ENCODE assay signal across 18 cellular contexts in genomic region chr13:79497852-79498251, GRCh38. TPM values are rescaled to one million over a fixed set of nuclear protein-coding genes. Genes with fewer than 3 reads are reported as not detected.
A peak's percentile ranks its signal among the peaks of the same experiment; 100 is the strongest.
DNase-seq lines count a peak whose midpoint lies in the region; ATAC-seq lines count a peak whose summit lies in the region.
"Had no signal": no experiment of that assay in that cellular context is flagged by ENCODE, and none has a peak within 500 bp of the region (broad histone marks: within the 10 kb centered on the region; RNA-seq: fewer than 3 reads in every experiment).

No MANE protein-coding gene starts in this region.

- intact Hi-C loops in activated CD4-positive, alpha-beta memory T cell treated with anti-CD3 and anti-CD28 coated beads for 36 hours (cut with micrococcal nuclease), result no loop called here

- H3K27ac Mint-ChIP-seq in activated CD4-positive, alpha-beta memory T cell treated with anti-CD3 and anti-CD28 coated beads for 36 hours, result peak overlapping the region; percentile 8
- H3K27ac Mint-ChIP-seq in activated CD4-positive, alpha-beta memory T cell treated with anti-CD3 and anti-CD28 coated beads, Interleukin-2, amount 10 ng/mL, durations not matched to agents 7 days and 5 days, result no peak overlapping the region
- peak overlapping the region; percentile 17 for H3K27ac Mint-ChIP-seq in stimulated activated naive CD8-positive, alpha-beta T cell treated with anti-CD3 and anti-CD28 coated beads, Interleukin-15, Interleukin-2, amounts not matched to agents 100 ng/mL and 50 ng/mL, for 24 hours
- H3K27ac Mint-ChIP-seq in stimulated activated naive CD8-positive, alpha-beta T cell treated with anti-CD3 and anti-CD28 coated beads, Interleukin-15, amount 100 ng/mL, for 72 hours, result peak overlapping the region in 1 of 2 donors; percentile 66
- peak overlapping the region; percentile 3 for H3K27ac Mint-ChIP-seq in activated T-helper 17 cell treated with anti-CD3 and anti-CD28 coated beads, Interleukin-2, amount 50 U/mL, for 72 hours
- H3K27ac Mint-ChIP-seq: CD8-positive, alpha-beta T cell had no signal

- H3K9me3 Mint-ChIP-seq in activated CD4-positive, alpha-beta memory T cell treated with anti-CD3 and anti-CD28 coated beads for 36 hours, result no peaks in the 10 kb centered on the region
- H3K9me3 Mint-ChIP-seq in activated CD4-positive, alpha-beta memory T cell treated with anti-CD3 and anti-CD28 coated beads, Interleukin-2, amount 10 ng/mL, durations not matched to agents 7 days and 5 days, result peaks cover 16% of the 10 kb centered on the region
- peaks cover 8% of the 10 kb centered on the region for H3K9me3 Mint-ChIP-seq in stimulated activated naive CD8-positive, alpha-beta T cell treated with anti-CD3 and anti-CD28 coated beads, Interleukin-15, Interleukin-2, amounts not matched to agents 100 ng/mL and 50 ng/mL, for 24 hours
- no peaks in the 10 kb centered on the region for H3K9me3 Mint-ChIP-seq in stimulated activated naive CD8-positive, alpha-beta T cell treated with anti-CD3 and anti-CD28 coated beads, Interleukin-15, amount 100 ng/mL, for 72 hours
- no peaks in the 10 kb centered on the region for H3K9me3 Mint-ChIP-seq in activated T-helper 17 cell treated with anti-CD3 and anti-CD28 coated beads, Interleukin-2, amount 50 U/mL, for 72 hours
- H3K9me3 Mint-ChIP-seq: CD8-positive, alpha-beta T cell had no signal

- no peak overlapping the region for H3K4me3 Mint-ChIP-seq in activated CD4-positive, alpha-beta memory T cell treated with anti-CD3 and anti-CD28 coated beads for 36 hours
- H3K4me3 Mint-ChIP-seq in activated CD4-positive, alpha-beta memory T cell treated with anti-CD3 and anti-CD28 coated beads, Interleukin-2, amount 10 ng/mL, durations not matched to agents 7 days and 5 days, result no peak overlapping the region
- no peak overlapping the region for H3K4me3 Mint-ChIP-seq in stimulated activated naive CD8-positive, alpha-beta T cell treated with anti-CD3 and anti-CD28 coated beads, Interleukin-15, Interleukin-2, amounts not matched to agents 100 ng/mL and 50 ng/mL, for 24 hours
- H3K4me3 Mint-ChIP-seq in stimulated activated naive CD8-positive, alpha-beta T cell treated with anti-CD3 and anti-CD28 coated beads, Interleukin-15, amount 100 ng/mL, for 72 hours, result peak overlapping the region in 1 of 2 donors; percentile 4
- peak overlapping the region; percentile 5 for H3K4me3 Mint-ChIP-seq in activated T-helper 17 cell treated with anti-CD3 and anti-CD28 coated beads, Interleukin-2, amount 50 U/mL, for 72 hours
- H3K4me3 Mint-ChIP-seq: CD8-positive, alpha-beta T cell had no signal

- H3K36me3 Mint-ChIP-seq in activated CD4-positive, alpha-beta memory T cell treated with anti-CD3 and anti-CD28 coated beads for 36 hours, result peaks cover 26% of the 10 kb centered on the region
- peaks cover 39% of the 10 kb centered on the region for H3K36me3 Mint-ChIP-seq in activated CD4-positive, alpha-beta memory T cell treated with anti-CD3 and anti-CD28 coated beads, Interleukin-2, amount 10 ng/mL, durations not matched to agents 7 days and 5 days (ENCODE audit: low read depth)
- H3K36me3 Mint-ChIP-seq in stimulated activated naive CD8-positive, alpha-beta T cell treated with anti-CD3 and anti-CD28 coated beads, Interleukin-15, Interleukin-2, amounts not matched to agents 100 ng/mL and 50 ng/mL, for 24 hours (ENCODE audit: low read depth), result peaks cover 20% of the 10 kb centered on the region
- peaks cover 33% of the 10 kb centered on the region for H3K36me3 Mint-ChIP-seq in activated T-helper 17 cell treated with anti-CD3 and anti-CD28 coated beads, Interleukin-2, amount 50 U/mL, for 72 hours (ENCODE audit: low read depth)
- H3K36me3 Mint-ChIP-seq: CD8-positive, alpha-beta T cell had no signal

- POLR2A ChIA-PET in activated CD4-positive, alpha-beta memory T cell treated with anti-CD3 and anti-CD28 coated beads for 36 hours (lab: Charles Lee), result interaction anchor here (0.8 kb wide), 1 partner anchor 17 kb away, joined by 3 read pairs; the partner anchor contains the start of gene NDFIP2
- POLR2A ChIA-PET in activated CD4-positive, alpha-beta memory T cell treated with anti-CD3 and anti-CD28 coated beads, Interleukin-2, amount 10 ng/mL, durations not matched to agents 7 days and 5 days (lab: Charles Lee), result interaction anchor here (0.9 to 1.0 kb wide), 2 partner anchors 13 to 25 kb away, joined by 3 read pairs; no protein-coding TSS in a partner anchor

- no peaks in the 10 kb centered on the region for H3K27me3 Mint-ChIP-seq in activated CD4-positive, alpha-beta memory T cell treated with anti-CD3 and anti-CD28 coated beads for 36 hours
- H3K27me3 Mint-ChIP-seq in activated CD4-positive, alpha-beta memory T cell treated with anti-CD3 and anti-CD28 coated beads, Interleukin-2, amount 10 ng/mL, durations not matched to agents 7 days and 5 days, result no peaks in the 10 kb centered on the region
- H3K27me3 Mint-ChIP-seq in stimulated activated naive CD8-positive, alpha-beta T cell treated with anti-CD3 and anti-CD28 coated beads, Interleukin-15, Interleukin-2, amounts not matched to agents 100 ng/mL and 50 ng/mL, for 24 hours, result no peaks in the 10 kb centered on the region
- H3K27me3 Mint-ChIP-seq in stimulated activated naive CD8-positive, alpha-beta T cell treated with anti-CD3 and anti-CD28 coated beads, Interleukin-15, amount 100 ng/mL, for 72 hours, result no peaks in the 10 kb centered on the region
- H3K27me3 Mint-ChIP-seq in activated T-helper 17 cell treated with anti-CD3 and anti-CD28 coated beads, Interleukin-2, amount 50 U/mL, for 72 hours, result no peaks in the 10 kb centered on the region

- H3K4me1 Mint-ChIP-seq in activated CD4-positive, alpha-beta memory T cell treated with anti-CD3 and anti-CD28 coated beads for 36 hours (ENCODE audit: low read depth), result peaks cover 80% of the 10 kb centered on the region
- peaks cover 81% of the 10 kb centered on the region for H3K4me1 Mint-ChIP-seq in activated CD4-positive, alpha-beta memory T cell treated with anti-CD3 and anti-CD28 coated beads, Interleukin-2, amount 10 ng/mL, durations not matched to agents 7 days and 5 days
- H3K4me1 Mint-ChIP-seq in stimulated activated naive CD8-positive, alpha-beta T cell treated with anti-CD3 and anti-CD28 coated beads, Interleukin-15, Interleukin-2, amounts not matched to agents 100 ng/mL and 50 ng/mL, for 24 hours (ENCODE audit: low read depth), result peaks cover 74% of the 10 kb centered on the region
- peaks cover 80% of the 10 kb centered on the region for H3K4me1 Mint-ChIP-seq in stimulated activated naive CD8-positive, alpha-beta T cell treated with anti-CD3 and anti-CD28 coated beads, Interleukin-15, amount 100 ng/mL, for 72 hours
- peaks cover 57% of the 10 kb centered on the region for H3K4me1 Mint-ChIP-seq in activated T-helper 17 cell treated with anti-CD3 and anti-CD28 coated beads, Interleukin-2, amount 50 U/mL, for 72 hours

- CTCF ChIA-PET in activated CD4-positive, alpha-beta memory T cell treated with anti-CD3 and anti-CD28 coated beads for 36 hours (lab: Charles Lee), result no interaction called here
- CTCF ChIA-PET in activated CD4-positive, alpha-beta memory T cell treated with anti-CD3 and anti-CD28 coated beads, Interleukin-2, amount 10 ng/mL, durations not matched to agents 7 days and 5 days (lab: Charles Lee), result no interaction called here

- no peak for ATAC-seq in stimulated activated naive CD8-positive, alpha-beta T cell treated with anti-CD3 and anti-CD28 coated beads, Interleukin-15, amount 100 ng/mL, for 72 hours
- ATAC-seq in activated T-helper 17 cell treated with anti-CD3 and anti-CD28 coated beads, Interleukin-2, amount 50 U/mL, for 72 hours (replicated peaks), result no peak
- ATAC-seq in HG02759 (IDR thresholded peaks at IDR 0.05; ENCODE audit: unreplicated experiment), result no peak
- ATAC-seq: CD8-positive, alpha-beta T cell; PC-3 had no signal

- DNase-seq in activated CD4-positive, alpha-beta memory T cell treated with anti-CD3 and anti-CD28 coated beads for 36 hours, result no peak
- DNase-seq in activated CD4-positive, alpha-beta memory T cell treated with anti-CD3 and anti-CD28 coated beads, Interleukin-2, amount 10 ng/mL, durations not matched to agents 7 days and 5 days, result no peak
- DNase-seq in stimulated activated naive CD8-positive, alpha-beta T cell treated with anti-CD3 and anti-CD28 coated beads, Interleukin-15, amount 100 ng/mL, for 72 hours, result no peak
- no peak for DNase-seq in NK-92 treated with Interleukin-12 subunit alpha and Interleukin-12 subunit beta, amount 100 ng/mL, for 24 hours (lab: John Stamatoyannopoulos, UW)
- DNase-seq: Calu3; CD8-positive, alpha-beta T cell; GOT3; KG1; MV-4-11; NCI-H1694 treated with DMSO at 0.1 percent for 48 hours; NCI-H510A; NCI-H748 treated with DMSO at 0.1 percent for 48 hours; PC-3; RPMI8226; SIG-M5 had no signal

RNA-seq across cellular contexts. Expression of gene NDFIP2, which starts 16.9 kb away (rescaled TPM):
- 100 to 1,000 TPM; 175 to 178 TPM for total RNA-seq in activated CD4-positive, alpha-beta memory T cell treated with anti-CD3 and anti-CD28 coated beads for 36 hours
- 10 to 100 TPM; 49.6 to 53.2 TPM for total RNA-seq in activated CD4-positive, alpha-beta memory T cell treated with anti-CD3 and anti-CD28 coated beads, Interleukin-2, amount 10 ng/mL, durations not matched to agents 7 days and 5 days
- 100 to 1,000 TPM in 1 of 2 donors, 10 to 100 TPM in 1; 80.6 to 129 TPM for total RNA-seq in activated T-helper 17 cell treated with anti-CD3 and anti-CD28 coated beads, Interleukin-2, amount 50 U/mL, for 72 hours
